In genomic region chr21:41207401-41208388, GRCh38 we compare ENCODE assay signal across 10 cellular contexts. TPM values are rescaled to one million over a fixed set of nuclear protein-coding genes. Genes with fewer than 3 reads are reported as not detected.
DNase-seq lines count a peak whose midpoint lies in the region; ATAC-seq and TF ChIP-seq lines count a peak whose summit lies in the region.
"Had no signal": no experiment of that assay in that cellular context is flagged by ENCODE, and none has a peak within 500 bp of the region (broad histone marks: within the 10 kb centered on the region; RNA-seq: fewer than 3 reads in every experiment).

No MANE protein-coding gene starts in this region.

- 0 out of 2 replicates have a peak overlapping the region, but pooled peaks have one; percentile 4 for H3K4me2 ChIP-seq in SK-N-SH
- H3K4me2 ChIP-seq: BLaER1 treated with 17β-estradiol and CSF1 and Interleukin-3, amounts not matched to agents 10 nM and 100 nM had no signal

- H4K20me1 ChIP-seq in SK-N-SH (ENCODE audit: insufficient read depth) = no peaks in the 10 kb centered on the region
- H4K20me1 ChIP-seq: BLaER1 treated with 17β-estradiol and CSF1 and Interleukin-3, amounts not matched to agents 10 nM and 100 nM had no signal

- no peaks in the 10 kb centered on the region for H3K4me1 Mint-ChIP-seq in activated T-helper 2 cell treated with anti-CD3 and anti-CD28 coated beads, Interferon-gamma antibody, Interleukin-2, Interleukin-4, amounts not matched to agents 10 μg/mL and 5 μg/mL and 100 μg/mL, durations not matched to agents 14 hours and 24 hours and 36 hours (ENCODE audit: low read depth)

- H3K9me3 Mint-ChIP-seq in activated T-helper 2 cell treated with anti-CD3 and anti-CD28 coated beads, Interferon-gamma antibody, Interleukin-2, Interleukin-4, amounts not matched to agents 10 μg/mL and 5 μg/mL and 100 μg/mL, durations not matched to agents 14 hours and 24 hours and 36 hours = no peaks in the 10 kb centered on the region

- DNase-seq in SK-N-SH = no peak
- peak; percentile 2 for DNase-seq in cerebellum (ENCODE audit: low spot score)
- DNase-seq in tibial nerve (ENCODE audit: low spot score in 2 of 2) = peak; percentile 49 to 62
- DNase-seq in activated T-cell treated with anti-CD3 and anti-CD28 coated beads, Interleukin-2, amount 50 U/mL, for 48 hours = no peak
- DNase-seq in activated T-helper 2 cell treated with anti-CD3 and anti-CD28 coated beads, Interferon-gamma antibody, Interleukin-2, Interleukin-4, amounts not matched to agents 10 μg/mL and 5 μg/mL and 100 μg/mL, durations not matched to agents 14 hours and 24 hours and 36 hours (ENCODE audit: low spot score) = no peak

- H3K79me2 ChIP-seq in SK-N-SH (ENCODE audit: insufficient read depth) = no peaks in the 10 kb centered on the region

- no peak for TF ChIP-seq CTCF in SK-N-SH (IDR thresholded peaks at IDR 0.05)
- TF ChIP-seq CTCF in liver (IDR thresholded peaks at IDR 0.05; ENCODE audit: low read depth, low read length, missing input control) = no peak
- no peak for TF ChIP-seq CTCF in tibial nerve (IDR thresholded peaks at IDR 0.05)

- H3K4me1 ChIP-seq in SK-N-SH (ENCODE audit: control insufficient read depth in 1 of 2, insufficient read depth in 2 of 2, low read depth in 1 of 2, low read length in 1 of 2) = no peaks in the 10 kb centered on the region
- H3K4me1 ChIP-seq in liver (ENCODE audit: control insufficient read depth in 4 of 4, insufficient read depth in 4 of 4, low read length in 3 of 4) = no peaks in the 10 kb centered on the region
- peaks cover 0 to 37% (median 3%) of the 10 kb centered on the region in 4 donors for H3K4me1 ChIP-seq in tibial nerve
- H3K4me1 ChIP-seq: BLaER1 treated with 17β-estradiol and CSF1 and Interleukin-3, amounts not matched to agents 10 nM and 100 nM had no signal

- no peak overlapping the region for H2AFZ ChIP-seq in SK-N-SH (ENCODE audit: low read depth)

- H3K9me3 ChIP-seq in SK-N-SH (no peaks in the 10 kb centered on the region), liver (ENCODE audit: control insufficient read depth in 4 of 4, low read length in 3 of 4) (no peaks in the 10 kb centered on the region), tibial nerve (no peaks in the 10 kb centered on the region)
- H3K9me3 ChIP-seq: BLaER1 treated with 17β-estradiol and CSF1 and Interleukin-3, amounts not matched to agents 10 nM and 100 nM had no signal

- ATAC-seq in SK-N-SH treated with all-trans-retinoic acid at 6 μM for 48 hours = no peak
- ATAC-seq in HG03342 (IDR thresholded peaks at IDR 0.05; ENCODE audit: unreplicated experiment) = no peak
- ATAC-seq: HCT116 had no signal

- H3K4me3 Mint-ChIP-seq in activated T-helper 2 cell treated with anti-CD3 and anti-CD28 coated beads, Interferon-gamma antibody, Interleukin-2, Interleukin-4, amounts not matched to agents 10 μg/mL and 5 μg/mL and 100 μg/mL, durations not matched to agents 14 hours and 24 hours and 36 hours (ENCODE audit: low read depth) = no peak overlapping the region

- no peak for TF ChIP-seq EP300 in SK-N-SH (IDR thresholded peaks at IDR 0.05; ENCODE audit: borderline replicate concordance in 1 of 2, low read depth in 1 of 2, low read length in 1 of 2)
- peak in 1 of 2 donors; percentile 32 for TF ChIP-seq EP300 in tibial nerve (IDR thresholded peaks at IDR 0.05)

- H3K27ac ChIP-seq in SK-N-SH (ENCODE audit: low read depth in 2 of 2, low read length in 1 of 2) (no peak overlapping the region), liver (ENCODE audit: low read depth in 1 of 2, low read length in 2 of 2) (peak overlapping the region in 1 of 2 donors; percentile 55), tibial nerve (peak overlapping the region; percentile 60 to 73 (median 62))
- H3K27ac ChIP-seq: BLaER1 treated with 17β-estradiol and CSF1 and Interleukin-3, amounts not matched to agents 10 nM and 100 nM had no signal

- no peak overlapping the region for H3K4me3 ChIP-seq in SK-N-SH (ENCODE audit: low read depth in 2 of 2, low read length in 1 of 2)
- no peak overlapping the region for H3K4me3 ChIP-seq in liver (ENCODE audit: low read depth in 1 of 3, low read length in 3 of 3)
- peak overlapping the region in 1 of 4 donors; percentile 13 for H3K4me3 ChIP-seq in tibial nerve
- H3K4me3 ChIP-seq: BLaER1 treated with 17β-estradiol and CSF1 and Interleukin-3, amounts not matched to agents 10 nM and 100 nM had no signal

- H3K36me3 Mint-ChIP-seq in activated T-helper 2 cell treated with anti-CD3 and anti-CD28 coated beads, Interferon-gamma antibody, Interleukin-2, Interleukin-4, amounts not matched to agents 10 μg/mL and 5 μg/mL and 100 μg/mL, durations not matched to agents 14 hours and 24 hours and 36 hours (ENCODE audit: low read depth) = no peaks in the 10 kb centered on the region

- no peak overlapping the region for H3K27ac Mint-ChIP-seq in activated T-helper 2 cell treated with anti-CD3 and anti-CD28 coated beads, Interferon-gamma antibody, Interleukin-2, Interleukin-4, amounts not matched to agents 10 μg/mL and 5 μg/mL and 100 μg/mL, durations not matched to agents 14 hours and 24 hours and 36 hours

- no peak for TF ChIP-seq RAD21 in SK-N-SH (IDR thresholded peaks at IDR 0.05; ENCODE audit: low read length)
- TF ChIP-seq RAD21 in liver (IDR thresholded peaks at IDR 0.05) = no peak

- WGBS in SK-N-SH (ENCODE audit: low lambda C conversion rate) = 43% methylated on average over 15 of the region's 17 CpGs
- 62% methylated on average over 17 of the region's 17 CpGs for WGBS in liver
- 43 to 53% methylated on average over 17 of the region's 17 CpGs for WGBS in tibial nerve, 2 donors

- no peaks in the 10 kb centered on the region for H3K9me2 ChIP-seq in SK-N-SH

- H3K36me3 ChIP-seq in SK-N-SH (replicated peaks in 1 of 2; ENCODE audit: control insufficient read depth in 1 of 2, insufficient read depth in 2 of 2, low read length in 1 of 2) (no peaks in the 10 kb centered on the region), liver (ENCODE audit: control insufficient read depth in 4 of 4, insufficient read depth in 3 of 4, low read depth in 1 of 4, low read length in 3 of 4) (no peaks in the 10 kb centered on the region), tibial nerve (peaks cover 0 to 13% (median 0%) of the 10 kb centered on the region in 3 donors)
- H3K36me3 ChIP-seq: BLaER1 treated with 17β-estradiol and CSF1 and Interleukin-3, amounts not matched to agents 10 nM and 100 nM had no signal

- no peaks in the 10 kb centered on the region for H3K27me3 Mint-ChIP-seq in activated T-helper 2 cell treated with anti-CD3 and anti-CD28 coated beads, Interferon-gamma antibody, Interleukin-2, Interleukin-4, amounts not matched to agents 10 μg/mL and 5 μg/mL and 100 μg/mL, durations not matched to agents 14 hours and 24 hours and 36 hours (ENCODE audit: low read depth)

- TF ChIP-seq POLR2A in tibial nerve (IDR thresholded peaks at IDR 0.05) = peak in 1 of 2 donors; percentile 17

- intact Hi-C loops in activated T-helper 2 cell treated with anti-CD3 and anti-CD28 coated beads, Interferon-gamma antibody, Interleukin-2, Interleukin-4, amounts not matched to agents 10 μg/mL and 5 μg/mL and 100 μg/mL, durations not matched to agents 14 hours and 24 hours and 36 hours (cut with micrococcal nuclease) = no loop called here

- no peaks in the 10 kb centered on the region for H3K27me3 ChIP-seq in SK-N-SH (ENCODE audit: insufficient read depth)
- peaks cover 0 to 6% (median 0%) of the 10 kb centered on the region in 4 donors for H3K27me3 ChIP-seq in liver (ENCODE audit: control insufficient read depth in 4 of 4, insufficient read depth in 4 of 4, low read length in 3 of 4)
- no peaks in the 10 kb centered on the region for H3K27me3 ChIP-seq in tibial nerve
- H3K27me3 ChIP-seq: BLaER1 treated with 17β-estradiol and CSF1 and Interleukin-3, amounts not matched to agents 10 nM and 100 nM had no signal

- H3K9ac ChIP-seq in SK-N-SH = no peak overlapping the region
- H3K9ac ChIP-seq in liver (ENCODE audit: low read depth in 1 of 2, low read length in 2 of 2) = no peak overlapping the region
- H3K9ac ChIP-seq: BLaER1 treated with 17β-estradiol and CSF1 and Interleukin-3, amounts not matched to agents 10 nM and 100 nM had no signal

- CTCF ChIA-PET in SK-N-SH (lab: Yijun Ruan, JAX) = no interaction called here

- no peaks in the 10 kb centered on the region for H3F3A ChIP-seq in SK-N-SH (replicated peaks; ENCODE audit: insufficient read depth)

- POLR2A ChIA-PET in SK-N-SH (lab: Yijun Ruan, JAX) = no interaction called here

TF ChIP-seq in SK-N-SH, 30 proteins besides CTCF, POLR2A, EP300 and RAD21:
- no peak for TF ChIP-seq NFIC (IDR thresholded peaks at IDR 0.05; ENCODE audit: borderline replicate concordance)
- TF ChIP-seq TAF1 (IDR thresholded peaks at IDR 0.05; ENCODE audit: borderline replicate concordance, low read depth, low read length) = no peak

TF ChIP-seq in SK-N-SH treated with all-trans-retinoic acid at 6 μM for 48 hours, 23 proteins besides CTCF, POLR2A, EP300 and RAD21 (continues in another document):
- TF ChIP-seq RARB (CRISPR knock-in tag; IDR thresholded peaks at IDR 0.05) (no peak), CSDC2 (CRISPR knock-in tag; IDR thresholded peaks at IDR 0.05) (no peak), ARNTL (CRISPR knock-in tag; IDR thresholded peaks at IDR 0.05; ENCODE audit: borderline replicate concordance, low read depth) (no peak), ZNF8 (CRISPR knock-in tag; IDR thresholded peaks at IDR 0.05) (no peak), ZNF70 (CRISPR knock-in tag; IDR thresholded peaks at IDR 0.05) (no peak), ESRRG (CRISPR knock-in tag; IDR thresholded peaks at IDR 0.05) (no peak), ISL1 (CRISPR knock-in tag; IDR thresholded peaks at IDR 0.05) (no peak)

TF ChIP-seq in liver, 16 proteins besides CTCF, POLR2A, EP300 and RAD21:
- peak; percentile 22 for TF ChIP-seq SP1 (IDR thresholded peaks at IDR 0.05)
- TF ChIP-seq GABPA (IDR thresholded peaks at IDR 0.05 in 1 of 2, conservative IDR thresholded peaks at IDR 0.05 in 1 of 2) = no peak

RNA-seq across cellular contexts. Expression of gene BACE2, which starts 39.7 kb away (rescaled TPM):
- 21.8 and 23.4 TPM in 2 replicates for polyA plus RNA-seq in SK-N-SH (2012; rRNA removed)
- 23.2 and 26.4 TPM in 2 replicates for polyA plus RNA-seq in SK-N-SH (2012; cell fraction: cytosol; rRNA removed)
- polyA plus RNA-seq in SK-N-SH (2012; cell fraction: nucleus; rRNA removed) = 18.9 and 23.0 TPM in 2 replicates
- 6.0 TPM for total RNA-seq in cerebellum
- total RNA-seq in liver = 10 to 100 TPM in 1 of 2 donors, 1 to 10 TPM in 1; 6.4 to 16.7 TPM
- polyA plus RNA-seq in liver = 1 to 10 TPM; 1.7 to 4.8 TPM
- total RNA-seq in tibial nerve = 10 to 100 TPM; 69.5 to 96.9 (median 79.2) TPM
- total RNA-seq in activated T-helper 2 cell treated with anti-CD3 and anti-CD28 coated beads, Interferon-gamma antibody, Interleukin-2, Interleukin-4, amounts not matched to agents 10 μg/mL and 5 μg/mL and 100 μg/mL, durations not matched to agents 14 hours and 24 hours and 36 hours = 2.2 and 2.6 TPM in 2 replicates

Comparison
In these comparisons a context has a peak if more than half of its experiments do, and no peak if none do; other contexts are left out.
1. DNase-seq: peak in cerebellum (single experiment) and tibial nerve (2 of 2); none in SK-N-SH (single experiment), activated T-cell treated with anti-CD3 and anti-CD28 coated beads, Interleukin-2, amount 50 U/mL, for 48 hours (0 of 2) and activated T-helper 2 cell treated with anti-CD3 and anti-CD28 coated beads, Interferon-gamma antibody, Interleukin-2, Interleukin-4, amounts not matched to agents 10 μg/mL and 5 μg/mL and 100 μg/mL, durations not matched to agents 14 hours and 24 hours and 36 hours (single experiment).
2. H3K27ac ChIP-seq: peak in tibial nerve (4 of 4); none in SK-N-SH (0 of 2).